In the genomic region with DNA sequence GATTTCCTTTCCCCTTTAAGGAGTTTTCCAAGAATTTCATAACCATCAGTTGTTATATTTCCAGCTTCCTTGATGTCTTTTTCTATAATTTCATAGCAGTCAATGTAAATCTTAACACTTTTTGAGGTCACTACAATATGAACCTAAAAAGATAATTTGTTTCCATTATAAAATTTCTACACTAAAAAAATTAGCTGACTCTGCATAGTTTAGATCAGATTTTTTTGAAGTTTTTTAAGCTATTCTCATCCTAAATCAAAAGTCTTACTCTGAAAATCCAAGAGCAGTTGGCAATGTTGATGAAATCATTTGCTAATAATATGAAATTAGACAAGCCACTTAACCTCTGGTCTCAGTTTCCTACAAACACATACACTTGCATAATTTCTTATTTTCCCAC, we compare ENCODE assay signal across 16 cellular contexts.
A peak's percentile ranks its signal among the peaks of the same experiment; 100 is the strongest.
DNase-seq lines count a peak whose midpoint lies in the region; ATAC-seq and TF ChIP-seq lines count a peak whose summit lies in the region.
"Had no signal": no experiment of that assay in that cellular context is flagged by ENCODE, and none has a peak within 500 bp of the region (broad histone marks: within the 10 kb centered on the region; RNA-seq: fewer than 3 reads in every experiment).

No MANE protein-coding gene starts in this region.

- intact Hi-C loops in IMR-90 (cut with micrococcal nuclease) = no loop called here

- H3K4me1 ChIP-seq in IMR-90 (ENCODE audit: control insufficient read depth, insufficient read depth, low read length) (peaks cover 4% of the 10 kb centered on the region), gastroesophageal sphincter (peaks cover 0 to 66% (median 3%) of the 10 kb centered on the region in 3 donors)

- no peaks in the 10 kb centered on the region for H3K9me3 ChIP-seq in IMR-90 (ENCODE audit: control insufficient read depth, insufficient read depth, low read length)
- no peaks in the 10 kb centered on the region for H3K9me3 ChIP-seq in gastroesophageal sphincter
- H3K9me3 ChIP-seq: HAP-1 had no signal

- dilution Hi-C loops in IMR-90 (cut with HindIII; ENCODE audit: low sequenced_read_pairs, unreplicated experiment) = no loop called here

- H3K36me3 Mint-ChIP-seq in chondrocyte (ENCODE audit: low read depth) (peaks cover 62% of the 10 kb centered on the region), nephron progenitor cell (ENCODE audit: low read depth) (no peaks in the 10 kb centered on the region)
- H3K36me3 Mint-ChIP-seq: IgD-negative memory B cell had no signal

- H3K4ac ChIP-seq in IMR-90 (ENCODE audit: low read depth, low read length) = no peak overlapping the region

- H3K14ac ChIP-seq in IMR-90 (replicated peaks; ENCODE audit: low read depth, low read length) = no peak overlapping the region

- H2BK5ac ChIP-seq in IMR-90 (ENCODE audit: low read depth, low read length, poor library complexity, severe bottlenecking) = peak overlapping the region; percentile 60

- no peak overlapping the region for H3K56ac ChIP-seq in IMR-90 (ENCODE audit: extremely low read depth, insufficient read depth, low read length)

- BruUV-seq in IMR-90 (replicated peaks; lab: Mats Ljungman, UMichigan) = no TSS peak

- POLR2A ChIA-PET in IMR-90 (lab: Charles Lee; ENCODE audit: unreplicated experiment) = no interaction called here

- H3K27ac Mint-ChIP-seq in chondrocyte (ENCODE audit: unreplicated experiment) (peak overlapping the region; percentile 65), nephron progenitor cell (no peak overlapping the region)
- H3K27ac Mint-ChIP-seq: CD4-positive, alpha-beta T cell; IgD-negative memory B cell had no signal

- H3K9me1 ChIP-seq in IMR-90 (ENCODE audit: insufficient read depth, low read length) = peaks cover 12% of the 10 kb centered on the region

- H3K23ac ChIP-seq in IMR-90 (ENCODE audit: low read depth, low read length) = no peak overlapping the region

- H2BK20ac ChIP-seq in IMR-90 (ENCODE audit: low read depth, low read length) = no peak overlapping the region

- TF ChIP-seq EP300 in gastroesophageal sphincter (IDR thresholded peaks at IDR 0.05) = no peak

- TF ChIP-seq POLR2A in IMR-90 (IDR thresholded peaks at IDR 0.05; ENCODE audit: low read depth, low read length) = no peak
- no peak for TF ChIP-seq POLR2A in gastroesophageal sphincter (IDR thresholded peaks at IDR 0.05)

- H3K27ac ChIP-seq in IMR-90 (ENCODE audit: insufficient read depth, low read length) (no peak overlapping the region; the same call in 1 of the 2 replicates), gastroesophageal sphincter (peak overlapping the region; percentile 59 to 75 (median 71))
- H3K27ac ChIP-seq: C4-2B had no signal

- no peak overlapping the region for H3K4me3 ChIP-seq in IMR-90 (ENCODE audit: insufficient read depth, low read depth, low read length)
- H3K4me3 ChIP-seq in gastroesophageal sphincter = no peak overlapping the region
- H3K4me3 ChIP-seq: HAP-1 had no signal

- H4K5ac ChIP-seq in IMR-90 (ENCODE audit: low read depth, low read length) = no peak overlapping the region

- TF ChIP-seq CTCF in IMR-90 (conservative IDR thresholded peaks at IDR 0.05; ENCODE audit: low read depth, low read length) = no peak
- TF ChIP-seq CTCF in chondrocyte (IDR thresholded peaks at IDR 0.05) = no peak
- TF ChIP-seq CTCF in gastroesophageal sphincter (IDR thresholded peaks at IDR 0.05) = no peak
- no peak for TF ChIP-seq CTCF in nephron progenitor cell (IDR thresholded peaks at IDR 0.05)

- H3K36me3 ChIP-seq in IMR-90 (ENCODE audit: control insufficient read depth, insufficient read depth, low read length) = peaks cover 37% of the 10 kb centered on the region
- H3K36me3 ChIP-seq in gastroesophageal sphincter = peaks cover 0 to 19% of the 10 kb centered on the region in 2 donors
- H3K36me3 ChIP-seq: HAP-1 had no signal

- H3K18ac ChIP-seq in IMR-90 (ENCODE audit: low read depth, low read length) = no peak overlapping the region

- no peaks in the 10 kb centered on the region for H4K20me1 ChIP-seq in IMR-90 (ENCODE audit: insufficient read depth, low read length)

- no peak for DNase-seq in IMR-90
- DNase-seq in chondrocyte (ENCODE audit: low spot score) = no peak
- no peak for DNase-seq in nephron progenitor cell
- no peak for DNase-seq in superior temporal gyrus (ENCODE audit: extremely low spot score)
- no peak for DNase-seq in activated naive CD4-positive, alpha-beta T cell (lab: John Stamatoyannopoulos, UW)
- DNase-seq: AML-193; CD4-positive, alpha-beta T cell; DMS153; DMS79; GDM1; KG1 had no signal

- no peak overlapping the region for H3K9ac ChIP-seq in IMR-90 (ENCODE audit: low read depth, low read length)

- no peak overlapping the region for H2AK5ac ChIP-seq in IMR-90 (ENCODE audit: low read depth, low read length)

- H4K8ac ChIP-seq in IMR-90 (ENCODE audit: low read depth in 2 of 2, low read length in 2 of 2) = no peak overlapping the region

- H3K79me1 ChIP-seq in IMR-90 (ENCODE audit: low read depth in 1 of 2, low read length in 2 of 2) = peaks cover 19 to 33% of the 10 kb centered on the region in 2 experiments; a peak in 3 of 4 replicates

- no peak overlapping the region for H4K91ac ChIP-seq in IMR-90 (ENCODE audit: insufficient read depth, low read depth, low read length)

- no peak overlapping the region for H2BK120ac ChIP-seq in IMR-90 (ENCODE audit: low read depth, low read length)

- TF ChIP-seq RAD21 in IMR-90 (IDR thresholded peaks at IDR 0.05; ENCODE audit: low read length) = no peak

- no peak overlapping the region for H2AK9ac ChIP-seq in IMR-90 (replicated peaks; ENCODE audit: low read depth, low read length, poor library complexity)

- H2AFZ ChIP-seq in IMR-90 (replicated peaks; ENCODE audit: low read length, poor library complexity) = no peak overlapping the region

- H2BK15ac ChIP-seq in IMR-90 (ENCODE audit: low read depth, low read length) = no peak overlapping the region

- H3K4me1 Mint-ChIP-seq in chondrocyte (ENCODE audit: low read depth) (peaks cover 74% of the 10 kb centered on the region), nephron progenitor cell (no peaks in the 10 kb centered on the region)

- H3K27me3 Mint-ChIP-seq in chondrocyte (ENCODE audit: low read depth) (no peaks in the 10 kb centered on the region), nephron progenitor cell (ENCODE audit: low read depth, poor library complexity) (peaks cover 3% of the 10 kb centered on the region)
- H3K27me3 Mint-ChIP-seq: IgD-negative memory B cell had no signal

- H3K4me2 ChIP-seq in IMR-90 (ENCODE audit: low read depth, low read length) = no peak overlapping the region

- H3K27me3 ChIP-seq in IMR-90 (ENCODE audit: control insufficient read depth, insufficient read depth, low read length) (no peaks in the 10 kb centered on the region), gastroesophageal sphincter (no peaks in the 10 kb centered on the region)

- in situ Hi-C loops in IMR-90 (cut with MboI; ENCODE audit: low sequenced_read_pairs) = no loop called here

- H3K4me3 Mint-ChIP-seq in chondrocyte (ENCODE audit: unreplicated experiment) (no peak overlapping the region), nephron progenitor cell (no peak overlapping the region)
- H3K4me3 Mint-ChIP-seq: CD4-positive, alpha-beta T cell; IgD-negative memory B cell had no signal

- H3K9me3 Mint-ChIP-seq in chondrocyte (ENCODE audit: low read depth) (no peaks in the 10 kb centered on the region), nephron progenitor cell (no peaks in the 10 kb centered on the region)
- H3K9me3 Mint-ChIP-seq: CD4-positive, alpha-beta T cell; IgD-negative memory B cell had no signal

- ATAC-seq in IMR-90 (ENCODE audit: low read depth) (no peak), gastroesophageal sphincter (no peak), GM18870 (IDR thresholded peaks at IDR 0.05; ENCODE audit: unreplicated experiment) (no peak)

- CTCF ChIA-PET in IMR-90 (lab: Yijun Ruan, JAX) = no interaction called here

TF ChIP-seq in IMR-90, 13 proteins besides CTCF, POLR2A, EP300 and RAD21:
- TF ChIP-seq CEBPB (IDR thresholded peaks at IDR 0.05; ENCODE audit: low read depth, low read length) (no peak), MAFK (IDR thresholded peaks at IDR 0.05; ENCODE audit: low read depth, low read length) (peak; percentile 96), BHLHE40 (IDR thresholded peaks at IDR 0.05; ENCODE audit: low read depth, low read length) (no peak), NFE2L2 (IDR thresholded peaks at IDR 0.05; ENCODE audit: low read depth, low read length) (no peak), MXI1 (IDR thresholded peaks at IDR 0.05; ENCODE audit: borderline replicate concordance, low read depth, low read length) (no peak), FOS (IDR thresholded peaks at IDR 0.05; ENCODE audit: low read depth, low read length) (no peak)
- TF ChIP-seq, protein P1, sequence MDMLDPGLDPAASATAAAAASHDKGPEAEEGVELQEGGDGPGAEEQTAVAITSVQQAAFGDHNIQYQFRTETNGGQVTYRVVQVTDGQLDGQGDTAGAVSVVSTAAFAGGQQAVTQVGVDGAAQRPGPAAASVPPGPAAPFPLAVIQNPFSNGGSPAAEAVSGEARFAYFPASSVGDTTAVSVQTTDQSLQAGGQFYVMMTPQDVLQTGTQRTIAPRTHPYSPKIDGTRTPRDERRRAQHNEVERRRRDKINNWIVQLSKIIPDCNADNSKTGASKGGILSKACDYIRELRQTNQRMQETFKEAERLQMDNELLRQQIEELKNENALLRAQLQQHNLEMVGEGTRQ (IDR thresholded peaks at IDR 0.05; ENCODE audit: low read depth, low read length) = no peak
